Comparison of ENCODE assay signal across 17 cellular contexts in the genomic region with DNA sequence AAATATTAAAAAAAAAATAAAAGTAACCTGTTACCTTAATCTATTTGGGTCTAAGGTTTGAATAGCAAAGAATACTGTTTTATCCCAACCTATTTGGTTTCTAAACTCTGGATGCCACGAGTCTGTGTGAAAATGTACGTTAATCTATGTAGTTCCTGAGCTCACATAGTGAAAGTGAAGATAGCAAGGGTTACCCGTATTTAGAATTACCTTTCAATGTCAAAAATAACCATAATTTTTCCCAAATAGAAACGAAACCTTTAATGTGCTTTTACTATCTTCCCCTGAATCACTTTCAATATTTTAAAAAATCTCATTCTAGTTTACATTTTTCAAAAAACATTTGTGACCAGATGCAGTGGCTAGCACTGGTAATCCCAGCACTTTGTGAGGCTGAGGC. TPM values are rescaled to one million over a fixed set of nuclear protein-coding genes. Genes with fewer than 3 reads are reported as not detected.
A peak's percentile ranks its signal among the peaks of the same experiment; 100 is the strongest.
DNase-seq lines count a peak whose midpoint lies in the region; ATAC-seq, FAIRE-seq and TF ChIP-seq lines count a peak whose summit lies in the region.
"Had no signal": no experiment of that assay in that cellular context is flagged by ENCODE, and none has a peak within 500 bp of the region (broad histone marks: within the 10 kb centered on the region; RNA-seq: fewer than 3 reads in every experiment).

No MANE protein-coding gene starts in this region.

- no peak for TF ChIP-seq EP300 in GM12878 (IDR thresholded peaks at IDR 0.05; ENCODE audit: borderline replicate concordance in 1 of 2, control insufficient read depth in 1 of 2, low read depth in 2 of 2, low read length in 2 of 2)

- peaks cover 2% of the 10 kb centered on the region for H3K27me3 Mint-ChIP-seq in glutamatergic neuron (ENCODE audit: unreplicated experiment)
- H3K27me3 Mint-ChIP-seq: CD4-positive, alpha-beta memory T cell had no signal

- SMC1A ChIA-PET in GM12878 (lab: Charles Lee; ENCODE audit: uncharacterized antibody, unreplicated experiment), result interaction anchor here (0.6 to 1.6 kb wide), 3 partner anchors 16 to 408 kb away, joined by 3 to 6 read pairs (median 3); no protein-coding TSS in a partner anchor

- H3K4me3 Mint-ChIP-seq in glutamatergic neuron (ENCODE audit: unreplicated experiment), result no peak overlapping the region
- H3K4me3 Mint-ChIP-seq: CD4-positive, alpha-beta memory T cell; GM23338; H9 had no signal

- H3K27ac ChIP-seq in GM12878 (ENCODE audit: control insufficient read depth, insufficient read depth) (no peak overlapping the region), tibial artery (no peak overlapping the region)
- H3K27ac ChIP-seq: A549, C4-2B, HL-60 had no signal

- H3K9ac ChIP-seq in GM12878 (ENCODE audit: control insufficient read depth, insufficient read depth, low read length), result no peak overlapping the region

- H3K36me3 Mint-ChIP-seq in glutamatergic neuron (ENCODE audit: unreplicated experiment), result peaks cover 5% of the 10 kb centered on the region

- no peaks in the 10 kb centered on the region for H3K4me1 Mint-ChIP-seq in glutamatergic neuron (ENCODE audit: low read depth, unreplicated experiment)

- H4K20me1 ChIP-seq in GM12878 (ENCODE audit: control insufficient read depth, insufficient read depth), result no peaks in the 10 kb centered on the region

- no peak for DNase-seq in GM12891 (ENCODE audit: insufficient read length, low spot score)
- no peak for DNase-seq in GM12878 (ENCODE audit: low read depth, low spot score)
- no peak for DNase-seq in OCI-M1 (lab: John Stamatoyannopoulos, UW)
- no peak for DNase-seq in glutamatergic neuron
- DNase-seq in tibial artery, result no peak
- DNase-seq: BE2C; CD4-positive, alpha-beta memory T cell; DMS79; H9; Karpas-422 had no signal

- H3K4me2 ChIP-seq in GM12878 (ENCODE audit: control insufficient read depth, insufficient read depth), result peak overlapping the region; percentile 40; the same call in 1 of the 2 replicates
- H3K4me2 ChIP-seq: A549, GM23338 had no signal

- no TSS peak for BruUV-seq in GM12878 (replicated peaks; lab: Mats Ljungman, UMichigan)

- no peaks in the 10 kb centered on the region for H3K36me3 ChIP-seq in GM12878 (ENCODE audit: control insufficient read depth in 2 of 2, insufficient read depth in 2 of 2, low read length in 1 of 2)
- H3K36me3 ChIP-seq in tibial artery, result peaks cover 0 to 4% (median 0%) of the 10 kb centered on the region in 3 donors
- H3K36me3 ChIP-seq: BE2C had no signal

- no peak for TF ChIP-seq POLR2A in GM12891 (IDR thresholded peaks at IDR 0.05; ENCODE audit: low read depth, low read length)
- TF ChIP-seq POLR2A in GM12878 (IDR thresholded peaks at IDR 0.05; ENCODE audit: low read depth, low read length), result no peak

- no peak for TF ChIP-seq CTCF in GM12878 (IDR thresholded peaks at IDR 0.05 in 2 of 3, conservative IDR thresholded peaks at IDR 0.05 in 1 of 3; ENCODE audit: control insufficient read depth in 2 of 3, extremely low read depth in 1 of 3, insufficient read depth in 1 of 3, low read depth in 3 of 3, low read length in 3 of 3)
- TF ChIP-seq CTCF in glutamatergic neuron (IDR thresholded peaks at IDR 0.05; ENCODE audit: partially characterized antibody, unreplicated experiment), result no peak
- no peak for TF ChIP-seq CTCF in tibial artery (IDR thresholded peaks at IDR 0.05)

- intact Hi-C loops in GM12878 (cut with micrococcal nuclease; ENCODE audit: unreplicated experiment) (no loop called here), tibial artery (cut with DNase I; ENCODE audit: low total_unique reads) (no loop called here)

- H3K4me1 ChIP-seq in GM12878 (ENCODE audit: control insufficient read depth, insufficient read depth, low read length) (peaks cover 4% of the 10 kb centered on the region; the same call in 1 of the 2 replicates), tibial artery (no peaks in the 10 kb centered on the region)
- H3K4me1 ChIP-seq: A549, BE2C had no signal

- CTCF ChIA-PET in GM12878 (lab: Yijun Ruan, JAX), result interaction anchor here (0.6 to 0.7 kb wide), 2 partner anchors 17 to 65 kb away, joined by 3 read pairs; no protein-coding TSS in a partner anchor

- H3K4me3 ChIP-seq in GM12878 (no peak overlapping the region), tibial artery (no peak overlapping the region)
- H3K4me3 ChIP-seq: A549, GM23338 had no signal

- ATAC-seq in GM21723 (IDR thresholded peaks at IDR 0.05; ENCODE audit: unreplicated experiment) (peak; percentile 71), GM12878 (peak; percentile 59)

- H3K9me3 ChIP-seq in GM12878 (replicated peaks; ENCODE audit: control insufficient read depth, insufficient read depth, low read length), result no peaks in the 10 kb centered on the region
- H3K9me3 ChIP-seq in tibial artery, result no peaks in the 10 kb centered on the region
- H3K9me3 ChIP-seq: A549, BE2C had no signal

- POLR2A ChIA-PET in GM12878 (lab: Charles Lee), result no interaction called here

- H3K79me2 ChIP-seq in GM12878 (ENCODE audit: control insufficient read depth, insufficient read depth, low read length), result no peaks in the 10 kb centered on the region

- H3K9me3 Mint-ChIP-seq in glutamatergic neuron (ENCODE audit: unreplicated experiment), result no peaks in the 10 kb centered on the region
- H3K9me3 Mint-ChIP-seq: GM23338, H9 had no signal

- no peak for TF ChIP-seq RAD21 in GM12878 (IDR thresholded peaks at IDR 0.05; ENCODE audit: insufficient read depth, low read depth, low read length)

- 0% methylated on average over 4 of the region's 4 CpGs for WGBS in GM12878 (ENCODE audit: insufficient coverage, insufficient replicate concordance, low lambda C conversion rate, missing lambda C conversion rate)

- H3K27me3 ChIP-seq in GM12878 (replicated peaks in 1 of 2; ENCODE audit: control insufficient read depth in 2 of 2, insufficient read depth in 2 of 2, low read length in 1 of 2), result no peaks in the 10 kb centered on the region
- no peaks in the 10 kb centered on the region for H3K27me3 ChIP-seq in tibial artery
- H3K27me3 ChIP-seq: BE2C had no signal

- RAD21 ChIA-PET in GM12878 (lab: Charles Lee; ENCODE audit: unreplicated experiment), result no interaction called here

- FAIRE-seq in GM12891 (lab: Jason Lieb, UNC) (peak; percentile 57), GM12878 (lab: Jason Lieb, UNC) (no peak)
- FAIRE-seq: A549 had no signal

- H2AFZ ChIP-seq in GM12878 (ENCODE audit: control insufficient read depth, low read depth, low read length), result no peak overlapping the region
- H2AFZ ChIP-seq: GM23338 had no signal

- no peak overlapping the region for H3K27ac Mint-ChIP-seq in glutamatergic neuron (ENCODE audit: unreplicated experiment)
- H3K27ac Mint-ChIP-seq: GM23338, H9 had no signal

- in situ Hi-C loops in GM12878 (cut with MboI), result no loop called here

TF ChIP-seq in GM12891, 5 proteins besides CTCF, POLR2A, EP300 and RAD21:
- TF ChIP-seq PAX5 (IDR thresholded peaks at IDR 0.05; ENCODE audit: insufficient read depth, low read length, severe bottlenecking), result no peak
- no peak for TF ChIP-seq TAF1 (IDR thresholded peaks at IDR 0.05; ENCODE audit: low read depth, low read length)
- 0 out of 2 replicates have a peak, but pooled peaks have one; percentile 3 for TF ChIP-seq POLR2AphosphoS5 (IDR thresholded peaks at IDR 0.05; ENCODE audit: low read depth, low read length)
- no peak for TF ChIP-seq POU2F2 (IDR thresholded peaks at IDR 0.05; ENCODE audit: low read depth, low read length)
- TF ChIP-seq SPI1 (IDR thresholded peaks at IDR 0.05; ENCODE audit: low read depth, low read length), result no peak

TF ChIP-seq in GM12878, 131 proteins besides CTCF, POLR2A, EP300 and RAD21 (continues in another document):
- TF ChIP-seq NFIC (IDR thresholded peaks at IDR 0.05; ENCODE audit: low read depth, low read length), result 0 out of 2 replicates have a peak, but pooled peaks have one; percentile 40
- no peak for TF ChIP-seq SMARCA5 (IDR thresholded peaks at IDR 0.05)
- TF ChIP-seq, protein P1, sequence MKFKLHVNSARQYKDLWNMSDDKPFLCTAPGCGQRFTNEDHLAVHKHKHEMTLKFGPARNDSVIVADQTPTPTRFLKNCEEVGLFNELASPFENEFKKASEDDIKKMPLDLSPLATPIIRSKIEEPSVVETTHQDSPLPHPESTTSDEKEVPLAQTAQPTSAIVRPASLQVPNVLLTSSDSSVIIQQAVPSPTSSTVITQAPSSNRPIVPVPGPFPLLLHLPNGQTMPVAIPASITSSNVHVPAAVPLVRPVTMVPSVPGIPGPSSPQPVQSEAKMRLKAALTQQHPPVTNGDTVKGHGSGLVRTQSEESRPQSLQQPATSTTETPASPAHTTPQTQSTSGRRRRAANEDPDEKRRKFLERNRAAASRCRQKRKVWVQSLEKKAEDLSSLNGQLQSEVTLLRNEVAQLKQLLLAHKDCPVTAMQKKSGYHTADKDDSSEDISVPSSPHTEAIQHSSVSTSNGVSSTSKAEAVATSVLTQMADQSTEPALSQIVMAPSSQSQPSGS (IDR thresholded peaks at IDR 0.05; ENCODE audit: low read length), result peak; percentile 43; the same call in 1 of the 2 replicates

RNA-seq across cellular contexts. Expression of a gene that starts 5.8 kb away (rescaled TPM):
- not detected for polyA plus RNA-seq in GM12891 (2012; ENCODE audit: low read depth, missing spikeins)
- total RNA-seq in GM12878 (2013; cell fraction: nucleolus; rRNA removed), result not detected in 2 replicates
- total RNA-seq in GM12878 (2014; rRNA removed) (0.27 TPM in 1 of 2 replicates, not detected in the other), GM12878 (2014; rRNA removed; fragmentation: Illumina TruSeq; extraction: Trizol) (not detected in 2 replicates), GM12878 (2021) (not detected in 2 replicates), glutamatergic neuron (ENCODE audit: unreplicated experiment) (not detected)
- not detected for polyA plus RNA-seq in GM12878 (2011; ENCODE audit: low read depth)
- polyA plus RNA-seq in GM12878 (2011; rRNA removed) (0.19 and 0.32 TPM in 2 replicates), GM12878 (2014; fragmentation: Illumina TruSeq; extraction: Trizol) (not detected in 2 replicates), GM12878 (2014; fragmentation: Nextera tagmentation; extraction: Ambion mirVana) (under 1 TPM in 1 of 2 experiments, not detected in 1; 0.15 TPM), GM12878 (2014; rRNA removed) (not detected in 2 replicates), GM12878 (2016; fragmentation: Nextera tagmentation; extraction: Ambion mirVana) (under 1 TPM in 1 of 2 experiments, not detected in 1; 0.21 TPM)
- polyA plus RNA-seq in GM12878 (2011; cell fraction: cytosol; rRNA removed), result not detected in 2 replicates
- 0.32 TPM in 1 of 2 replicates, not detected in the other for polyA plus RNA-seq in GM12878 (2011; cell fraction: nucleus; rRNA removed)
- not detected in 2 replicates for polyA plus RNA-seq in GM12878 (2012)
- not detected in 2 replicates for polyA minus RNA-seq in GM12878 (2011; rRNA and poly(A)+ RNA removed)
- polyA minus RNA-seq in GM12878 (2011; cell fraction: cytosol; rRNA and poly(A)+ RNA removed), result not detected in 2 replicates
- not detected in 2 replicates for polyA minus RNA-seq in GM12878 (2011; cell fraction: nucleus; rRNA and poly(A)+ RNA removed)
- total RNA-seq: CD4-positive, alpha-beta memory T cell; G401; GM23338; H9 had no signal
- polyA plus RNA-seq: AG04450; CD4-positive, alpha-beta memory T cell had no signal
